In the genomic region with DNA sequence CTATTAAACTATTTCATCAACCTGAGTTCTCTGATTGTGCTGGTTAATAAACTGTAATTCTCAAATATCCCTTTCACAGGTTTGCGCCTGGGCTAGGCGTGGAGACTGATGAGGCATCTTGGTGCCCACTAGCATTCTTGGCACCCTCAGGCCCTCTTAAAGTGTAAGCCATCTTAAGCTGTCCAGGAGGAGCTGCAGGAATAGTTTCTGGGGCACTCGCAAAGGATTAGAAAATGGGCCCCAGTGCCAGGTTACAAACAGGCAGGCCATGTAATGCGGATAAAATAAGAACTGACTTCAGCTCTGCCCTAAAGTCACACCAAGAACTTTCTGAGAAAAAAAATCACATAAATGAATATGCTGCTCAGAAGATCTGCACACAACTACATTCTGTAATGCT, we compare ENCODE assay signal across 22 cellular contexts. TPM values are rescaled to one million over a fixed set of nuclear protein-coding genes. Genes with fewer than 3 reads are reported as not detected.
A peak's percentile ranks its signal among the peaks of the same experiment; 100 is the strongest.
DNase-seq lines count a peak whose midpoint lies in the region; ATAC-seq and TF ChIP-seq lines count a peak whose summit lies in the region.
"Had no signal": no experiment of that assay in that cellular context is flagged by ENCODE, and none has a peak within 500 bp of the region (broad histone marks: within the 10 kb centered on the region; RNA-seq: fewer than 3 reads in every experiment).

No MANE protein-coding gene starts in this region.

- H3F3A ChIP-seq in GM23338 (replicated peaks; ENCODE audit: low read depth) (no peaks in the 10 kb centered on the region), smooth muscle cell (ENCODE audit: low read depth) (no peaks in the 10 kb centered on the region)

- H4K20me1 ChIP-seq in GM23338 (replicated peaks; ENCODE audit: insufficient read depth) = no peaks in the 10 kb centered on the region
- H4K20me1 ChIP-seq in smooth muscle cell (ENCODE audit: low read depth) = no peaks in the 10 kb centered on the region
- H4K20me1 ChIP-seq: BLaER1 had no signal

- H2AFZ ChIP-seq in GM23338 = 0 out of 2 replicates have a peak overlapping the region, but pooled peaks have one; percentile 39
- H2AFZ ChIP-seq in smooth muscle cell (ENCODE audit: low read depth) = no peak overlapping the region

- H3K36me3 ChIP-seq in GM23338 (ENCODE audit: insufficient read depth) = no peaks in the 10 kb centered on the region
- no peaks in the 10 kb centered on the region for H3K36me3 ChIP-seq in muscle layer of colon (ENCODE audit: insufficient read depth, low read length)
- H3K36me3 ChIP-seq in gastrocnemius medialis = no peaks in the 10 kb centered on the region
- H3K36me3 ChIP-seq in smooth muscle cell (ENCODE audit: low read depth) = no peaks in the 10 kb centered on the region
- H3K36me3 ChIP-seq: BLaER1 had no signal

- peaks cover 15% of the 10 kb centered on the region for H3K4me1 Mint-ChIP-seq in GM23338

- H3K4me3 ChIP-seq in GM23338 = no peak overlapping the region
- H3K4me3 ChIP-seq in muscle layer of colon (ENCODE audit: low read depth in 1 of 2, low read length in 2 of 2) = peak overlapping the region; percentile 15 to 60
- H3K4me3 ChIP-seq in gastrocnemius medialis = peak overlapping the region; percentile 33 to 58 (median 42)
- H3K4me3 ChIP-seq in smooth muscle cell = no peak overlapping the region
- H3K4me3 ChIP-seq: BLaER1 had no signal

- in situ Hi-C loops in gastrocnemius medialis (cut with MboI; ENCODE audit: low sequenced_read_pairs in 4 of 4) = loop anchor here in 2 of 4 donors (25.0 kb wide), 1 partner anchor 580 kb away; no protein-coding TSS in a partner anchor

- TF ChIP-seq CTCF in GM23338 (conservative IDR thresholded peaks at IDR 0.05; ENCODE audit: low read depth in 2 of 2) (no peak), gastrocnemius medialis (IDR thresholded peaks at IDR 0.05 in 4 of 5, conservative IDR thresholded peaks at IDR 0.05 in 1 of 5) (no peak), smooth muscle cell (IDR thresholded peaks at IDR 0.05; ENCODE audit: borderline replicate concordance, insufficient read depth, poor library complexity, severe bottlenecking) (no peak)

- H3K27ac ChIP-seq in GM23338 (ENCODE audit: low read depth) (no peak overlapping the region), muscle layer of colon (ENCODE audit: low read depth, low read length) (peak overlapping the region; percentile 50), gastrocnemius medialis (peak overlapping the region; percentile 84 to 86 (median 85)), smooth muscle cell (ENCODE audit: low read depth) (no peak overlapping the region)
- H3K27ac ChIP-seq: BLaER1, KMS-11 had no signal

- H3K79me2 ChIP-seq in GM23338 (replicated peaks; ENCODE audit: insufficient read depth) = no peaks in the 10 kb centered on the region
- no peaks in the 10 kb centered on the region for H3K79me2 ChIP-seq in smooth muscle cell (ENCODE audit: low read depth)

- no peaks in the 10 kb centered on the region for H3K36me3 Mint-ChIP-seq in GM23338 (ENCODE audit: low read depth)
- H3K36me3 Mint-ChIP-seq: CD8-positive, alpha-beta T cell had no signal

- intact Hi-C loops in Right ventricle myocardium superior (cut with DNase I) = loop anchor here (5.0 kb wide), 1 partner anchor 40 kb away; no protein-coding TSS in a partner anchor
- intact Hi-C loops in gastrocnemius medialis (cut with DNase I; ENCODE audit: low total_unique reads) = loop anchor here (5.0 kb wide), 1 partner anchor 580 kb away; no protein-coding TSS in a partner anchor

- H3K4me2 ChIP-seq in GM23338 (no peak overlapping the region), smooth muscle cell (no peak overlapping the region)
- H3K4me2 ChIP-seq: BLaER1, KMS-11 had no signal

- peak overlapping the region; percentile 79 for H3K9ac ChIP-seq in muscle layer of colon (ENCODE audit: low read length)
- no peak overlapping the region for H3K9ac ChIP-seq in smooth muscle cell (ENCODE audit: low read depth)
- H3K9ac ChIP-seq: BLaER1, KMS-11 had no signal

- peaks cover 6% of the 10 kb centered on the region for H3K27me3 Mint-ChIP-seq in GM23338 (ENCODE audit: insufficient read depth, low read depth, poor library complexity)

- TF ChIP-seq POLR2A in gastrocnemius medialis (IDR thresholded peaks at IDR 0.05) = no peak

- H3K27me3 ChIP-seq in GM23338 (ENCODE audit: insufficient read depth) (no peaks in the 10 kb centered on the region), muscle layer of colon (ENCODE audit: control insufficient read depth in 1 of 2, insufficient read depth in 2 of 2, low read length in 2 of 2) (no peaks in the 10 kb centered on the region), gastrocnemius medialis (no peaks in the 10 kb centered on the region), smooth muscle cell (ENCODE audit: low read depth) (no peaks in the 10 kb centered on the region)
- H3K27me3 ChIP-seq: BLaER1 had no signal

- H3K4me1 ChIP-seq in GM23338 (ENCODE audit: insufficient read depth) (peaks cover 5% of the 10 kb centered on the region; the same call in 1 of the 2 replicates), muscle layer of colon (ENCODE audit: insufficient read depth, low read length) (peaks cover 17% of the 10 kb centered on the region), gastrocnemius medialis (peaks cover 58 to 70% of the 10 kb centered on the region in 2 donors), smooth muscle cell (ENCODE audit: low read depth) (peaks cover 5% of the 10 kb centered on the region)
- H3K4me1 ChIP-seq: BLaER1 had no signal

- H3K4me3 Mint-ChIP-seq in GM23338 = no peak overlapping the region
- H3K4me3 Mint-ChIP-seq: CD8-positive, alpha-beta T cell had no signal

- H3K27ac Mint-ChIP-seq in GM23338 = no peak overlapping the region
- H3K27ac Mint-ChIP-seq: CD8-positive, alpha-beta T cell had no signal

- DNase-seq in GM23338 (ENCODE audit: low spot score) (no peak), Right ventricle myocardium superior (no peak), gastrocnemius medialis (peak; percentile 59 to 85), smooth muscle cell (lab: John Stamatoyannopoulos, UW; ENCODE audit: unreplicated experiment) (no peak)
- DNase-seq: CD8-positive, alpha-beta T cell; GOT3; NCI-H1048; NCI-H1436 treated with DMSO at 0.1 percent for 48 hours; NCI-H2029 treated with DMSO at 0.1 percent for 48 hours; NCI-H2171 treated with DMSO at 0.1 percent for 48 hours; NCI-H748 treated with DMSO at 0.1 percent for 48 hours; RPMI8226 had no signal

- no peaks in the 10 kb centered on the region; the same call in 1 of the 3 replicates for H3K9me3 Mint-ChIP-seq in GM23338
- H3K9me3 Mint-ChIP-seq: CD8-positive, alpha-beta T cell had no signal

- no peaks in the 10 kb centered on the region for H3K9me2 ChIP-seq in GM23338 (ENCODE audit: insufficient read depth)

- 93% methylated on average over 4 of the region's 4 CpGs for WGBS in smooth muscle cell (ENCODE audit: low lambda C conversion rate)

- ATAC-seq in GM23338 = no peak
- peak; percentile 38 for ATAC-seq in Right ventricle myocardium superior (ENCODE audit: poor library complexity)
- peak; percentile 72 to 82 for ATAC-seq in gastrocnemius medialis
- no peak for ATAC-seq in GM18873 (IDR thresholded peaks at IDR 0.05; ENCODE audit: low FRiP score, unreplicated experiment)
- no peak for ATAC-seq in GM21447 (IDR thresholded peaks at IDR 0.05; ENCODE audit: unreplicated experiment)
- no peak for ATAC-seq in HG03442 (IDR thresholded peaks at IDR 0.05; ENCODE audit: unreplicated experiment)
- ATAC-seq: CD8-positive, alpha-beta T cell had no signal

- H3K9me3 ChIP-seq in muscle layer of colon (ENCODE audit: low read length) (no peaks in the 10 kb centered on the region), gastrocnemius medialis (no peaks in the 10 kb centered on the region), smooth muscle cell (replicated peaks; ENCODE audit: low read depth) (no peaks in the 10 kb centered on the region)
- H3K9me3 ChIP-seq: BLaER1 had no signal

TF ChIP-seq in GM23338, 12 proteins besides CTCF, POLR2A, EP300 and RAD21 (continues in another document):
- TF ChIP-seq, protein P1, sequence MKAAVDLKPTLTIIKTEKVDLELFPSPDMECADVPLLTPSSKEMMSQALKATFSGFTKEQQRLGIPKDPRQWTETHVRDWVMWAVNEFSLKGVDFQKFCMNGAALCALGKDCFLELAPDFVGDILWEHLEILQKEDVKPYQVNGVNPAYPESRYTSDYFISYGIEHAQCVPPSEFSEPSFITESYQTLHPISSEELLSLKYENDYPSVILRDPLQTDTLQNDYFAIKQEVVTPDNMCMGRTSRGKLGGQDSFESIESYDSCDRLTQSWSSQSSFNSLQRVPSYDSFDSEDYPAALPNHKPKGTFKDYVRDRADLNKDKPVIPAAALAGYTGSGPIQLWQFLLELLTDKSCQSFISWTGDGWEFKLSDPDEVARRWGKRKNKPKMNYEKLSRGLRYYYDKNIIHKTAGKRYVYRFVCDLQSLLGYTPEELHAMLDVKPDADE (IDR thresholded peaks at IDR 0.05) = no peak
- no peak for TF ChIP-seq EZH2 (IDR thresholded peaks at IDR 0.05; ENCODE audit: low read depth, unreplicated experiment)
- TF ChIP-seq, protein P2, sequence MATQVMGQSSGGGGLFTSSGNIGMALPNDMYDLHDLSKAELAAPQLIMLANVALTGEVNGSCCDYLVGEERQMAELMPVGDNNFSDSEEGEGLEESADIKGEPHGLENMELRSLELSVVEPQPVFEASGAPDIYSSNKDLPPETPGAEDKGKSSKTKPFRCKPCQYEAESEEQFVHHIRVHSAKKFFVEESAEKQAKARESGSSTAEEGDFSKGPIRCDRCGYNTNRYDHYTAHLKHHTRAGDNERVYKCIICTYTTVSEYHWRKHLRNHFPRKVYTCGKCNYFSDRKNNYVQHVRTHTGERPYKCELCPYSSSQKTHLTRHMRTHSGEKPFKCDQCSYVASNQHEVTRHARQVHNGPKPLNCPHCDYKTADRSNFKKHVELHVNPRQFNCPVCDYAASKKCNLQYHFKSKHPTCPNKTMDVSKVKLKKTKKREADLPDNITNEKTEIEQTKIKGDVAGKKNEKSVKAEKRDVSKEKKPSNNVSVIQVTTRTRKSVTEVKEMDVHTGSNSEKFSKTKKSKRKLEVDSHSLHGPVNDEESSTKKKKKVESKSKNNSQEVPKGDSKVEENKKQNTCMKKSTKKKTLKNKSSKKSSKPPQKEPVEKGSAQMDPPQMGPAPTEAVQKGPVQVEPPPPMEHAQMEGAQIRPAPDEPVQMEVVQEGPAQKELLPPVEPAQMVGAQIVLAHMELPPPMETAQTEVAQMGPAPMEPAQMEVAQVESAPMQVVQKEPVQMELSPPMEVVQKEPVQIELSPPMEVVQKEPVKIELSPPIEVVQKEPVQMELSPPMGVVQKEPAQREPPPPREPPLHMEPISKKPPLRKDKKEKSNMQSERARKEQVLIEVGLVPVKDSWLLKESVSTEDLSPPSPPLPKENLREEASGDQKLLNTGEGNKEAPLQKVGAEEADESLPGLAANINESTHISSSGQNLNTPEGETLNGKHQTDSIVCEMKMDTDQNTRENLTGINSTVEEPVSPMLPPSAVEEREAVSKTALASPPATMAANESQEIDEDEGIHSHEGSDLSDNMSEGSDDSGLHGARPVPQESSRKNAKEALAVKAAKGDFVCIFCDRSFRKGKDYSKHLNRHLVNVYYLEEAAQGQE (IDR thresholded peaks at IDR 0.05; ENCODE audit: unreplicated experiment) = no peak

RNA-seq across cellular contexts. Expression of a gene that starts 1.1 kb away (rescaled TPM):
- total RNA-seq in GM23338 (2014; rRNA removed; shearing (Covaris generic)) = not detected in 2 replicates
- polyA plus RNA-seq in GM23338 (2016; fragmentation: Nextera tagmentation; extraction: Ambion mirVana) (not detected in 2 replicates), smooth muscle cell (not detected in 2 replicates)
- total RNA-seq in Right ventricle myocardium superior (804 TPM), gastrocnemius medialis (100 to 1,000 TPM in 1 of 4 donors, 10 to 100 TPM in 3; 16.5 to 207 (median 83.2) TPM), smooth muscle cell (not detected in 2 replicates)
- total RNA-seq: A172; CD8-positive, alpha-beta T cell; G401; M059J; NCI-H460 had no signal

Comparison
In these comparisons a context has a peak if more than half of its experiments do, and no peak if none do; other contexts are left out.
1. ATAC-seq: peak in Right ventricle myocardium superior (single experiment) and gastrocnemius medialis (2 of 2); none in GM23338 (single experiment), GM18873 (single experiment), GM21447 (single experiment) and HG03442 (single experiment).
2. DNase-seq: peak in gastrocnemius medialis (2 of 2); none in GM23338 (single experiment), Right ventricle myocardium superior (single experiment) and smooth muscle cell (single experiment).
3. H3K27ac ChIP-seq: peak in muscle layer of colon (single experiment) and gastrocnemius medialis (4 of 4); none in GM23338 (single experiment) and smooth muscle cell (single experiment).
4. H3K4me3 ChIP-seq: peak in muscle layer of colon (2 of 2) and gastrocnemius medialis (4 of 4); none in GM23338 (single experiment) and smooth muscle cell (single experiment).
5. RNA of a gene that starts 1.1 kb away (total RNA-seq): 804 TPM in Right ventricle myocardium superior (single experiment) and 16.5 to 207 TPM in gastrocnemius medialis; not detected in GM23338 and not detected in smooth muscle cell; every median in the first group is over 10 times any median in the second.